8 cellular contexts compared by ENCODE assay signal in genomic region chr3:12556243-12556722, GRCh38. TPM values are rescaled to one million over a fixed set of nuclear protein-coding genes. Genes with fewer than 3 reads are reported as not detected.
DNase-seq lines count a peak whose midpoint lies in the region; ATAC-seq and TF ChIP-seq lines count a peak whose summit lies in the region.

No MANE protein-coding gene starts in this region.

- H3K79me2 ChIP-seq in ACC112 (ENCODE audit: control insufficient read depth, insufficient read depth, low read length, unreplicated experiment), result peaks cover 44% of the 10 kb centered on the region

- no peak for DNase-seq in body of pancreas
- DNase-seq in lower leg skin (ENCODE audit: low spot score in 2 of 2), result peak in 1 of 2 donors; percentile 74
- DNase-seq in upper lobe of right lung, result no peak
- no peak for DNase-seq in NK-92 treated with Interleukin-12 subunit alpha and Interleukin-12 subunit beta, amount 100 ng/mL, for 24 hours (lab: John Stamatoyannopoulos, UW)
- DNase-seq in activated effector memory CD4-positive, alpha-beta T cell treated with anti-CD3 and anti-CD28 coated beads, Interleukin-2, amount 50 U/mL, for 16 hours, result no peak
- DNase-seq in T1000 (lab: John Stamatoyannopoulos, UW), result no peak

- TF ChIP-seq CTCF in body of pancreas (IDR thresholded peaks at IDR 0.05), result no peak
- no peak for TF ChIP-seq CTCF in lower leg skin (IDR thresholded peaks at IDR 0.05)
- no peak for TF ChIP-seq CTCF in upper lobe of right lung (IDR thresholded peaks at IDR 0.05)

- intact Hi-C loops in body of pancreas (cut with DNase I) (no loop called here), lower leg skin (cut with DNase I; ENCODE audit: low total_unique reads) (no loop called here), upper lobe of right lung (cut with DNase I) (no loop called here)

- H3K27ac ChIP-seq in ACC112 (ENCODE audit: low read depth, low read length), result peak overlapping the region; percentile 76
- H3K27ac ChIP-seq in body of pancreas, result peak overlapping the region in 3 of 4 donors; percentile 97 to 98 (median 97)
- H3K27ac ChIP-seq in upper lobe of right lung, result peak overlapping the region; percentile 93

- peak overlapping the region; percentile 99 for H3K4me3 ChIP-seq in ACC112 (ENCODE audit: low read depth, low read length)
- peak overlapping the region in 1 of 2 donors; percentile 61 for H3K4me3 ChIP-seq in body of pancreas
- peak overlapping the region; percentile 18 for H3K4me3 ChIP-seq in lower leg skin (ENCODE audit: low read depth, poor library complexity, severe bottlenecking)
- H3K4me3 ChIP-seq in upper lobe of right lung, result peak overlapping the region; percentile 73

- peak overlapping the region; percentile 84 for H2AFZ ChIP-seq in ACC112 (ENCODE audit: low read length, unreplicated experiment)

- H3K27me3 ChIP-seq in ACC112 (ENCODE audit: insufficient read depth, low read length) (no peaks in the 10 kb centered on the region), body of pancreas (peaks cover 0 to 5% of the 10 kb centered on the region in 2 donors), upper lobe of right lung (peaks cover 18% of the 10 kb centered on the region)

- peaks cover 26% of the 10 kb centered on the region for H3K4me1 ChIP-seq in ACC112 (ENCODE audit: control insufficient read depth, insufficient read depth, low read length, unreplicated experiment)
- peaks cover 44% of the 10 kb centered on the region for H3K4me1 ChIP-seq in body of pancreas
- peaks cover 25% of the 10 kb centered on the region for H3K4me1 ChIP-seq in upper lobe of right lung

- no peaks in the 10 kb centered on the region for H3K36me3 ChIP-seq in ACC112 (ENCODE audit: insufficient read depth, low read length)
- H3K36me3 ChIP-seq in body of pancreas (replicated peaks in 1 of 2; ENCODE audit: insufficient read depth in 1 of 2, low read depth in 2 of 2), result no peaks in the 10 kb centered on the region
- no peaks in the 10 kb centered on the region for H3K36me3 ChIP-seq in upper lobe of right lung

- ATAC-seq in HG03432 (IDR thresholded peaks at IDR 0.05; ENCODE audit: unreplicated experiment) (peak; percentile 1), body of pancreas (no peak), upper lobe of right lung (no peak)

- 1 to 2% methylated on average over 14 of the region's 14 CpGs for WGBS in body of pancreas, 2 donors
- WGBS in lower leg skin, 2 donors, result 3 to 5% methylated on average over 14 of the region's 14 CpGs

- no peaks in the 10 kb centered on the region for H3K9me3 ChIP-seq in body of pancreas
- H3K9me3 ChIP-seq in upper lobe of right lung, result no peaks in the 10 kb centered on the region

- TF ChIP-seq POLR2A in body of pancreas (IDR thresholded peaks at IDR 0.05) (no peak), lower leg skin (IDR thresholded peaks at IDR 0.05) (no peak)

RNA-seq across cellular contexts. Expression of gene MKRN2, which starts 0.6 kb away (rescaled TPM):
- total RNA-seq in body of pancreas (10 to 100 TPM; 21.8 to 28.3 TPM), lower leg skin (10 to 100 TPM; 18.5 to 35.6 (median 29.3) TPM), upper lobe of right lung (23.4 TPM)

RNA-seq across cellular contexts. Expression of gene MKRN2OS, which starts 11.0 kb away (rescaled TPM):
- 1 to 10 TPM in 1 of 2 donors, not detected in 1; 2.3 TPM for total RNA-seq in body of pancreas
- 1 to 10 TPM; 1.8 to 4.3 (median 3.2) TPM for total RNA-seq in lower leg skin
- not detected for total RNA-seq in upper lobe of right lung
